Comparison of ENCODE assay signal across 1 cellular context in the genomic region with DNA sequence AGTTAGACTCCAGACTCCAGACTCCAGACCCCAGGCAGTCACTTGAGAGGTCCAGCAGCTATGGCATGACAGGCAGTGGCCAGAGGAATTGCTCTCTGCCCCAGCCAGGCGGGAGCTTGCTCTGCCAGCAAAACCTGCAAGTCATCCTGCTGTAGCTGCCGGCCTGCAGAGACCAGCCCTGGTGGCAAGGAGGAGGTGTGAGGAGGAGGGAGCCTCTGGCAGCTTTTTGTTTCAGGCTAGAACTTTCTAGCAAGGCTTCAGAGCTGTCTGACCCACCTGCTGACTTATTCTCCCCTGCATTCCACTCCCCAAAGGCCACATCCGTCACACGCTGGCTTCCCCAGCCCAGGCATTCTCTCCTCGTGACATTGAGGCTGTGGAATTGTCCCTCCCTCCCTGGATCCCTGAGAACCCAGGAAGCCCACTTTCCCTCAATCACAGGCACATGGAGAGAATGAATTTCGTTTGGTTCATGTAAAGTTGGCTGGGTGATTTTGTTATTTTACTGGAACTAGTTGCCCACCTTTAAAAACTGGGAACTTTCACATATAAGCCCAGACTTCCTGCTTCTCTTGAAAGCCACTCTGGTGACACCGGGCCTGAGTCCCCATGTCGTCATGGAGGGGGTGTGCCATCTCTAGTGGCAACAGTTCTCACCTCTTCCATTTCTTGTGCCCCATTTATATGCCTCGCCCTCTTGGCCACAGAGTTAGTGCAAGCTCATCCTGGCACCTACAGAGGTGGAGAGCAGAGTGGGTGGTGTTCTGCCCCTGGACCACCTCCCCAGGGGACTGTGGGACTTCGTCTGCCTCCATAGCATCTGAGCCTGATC.
TF ChIP-seq lines count a peak whose summit lies in the region.

No MANE protein-coding gene starts in this region.

TF ChIP-seq in K562, 482 proteins besides CTCF, POLR2A, EP300 and RAD21 (continued from another document and continues in another):
- TF ChIP-seq RNF219 (CRISPR knock-in tag; IDR thresholded peaks at IDR 0.05) (no peak), RERE (CRISPR knock-in tag; IDR thresholded peaks at IDR 0.05; ENCODE audit: borderline replicate concordance) (no peak), CBX2 (IDR thresholded peaks at IDR 0.05; ENCODE audit: insufficient read depth, low read length, poor library complexity, severe bottlenecking) (no peak), GTF2B (IDR thresholded peaks at IDR 0.05; ENCODE audit: extremely low read depth, insufficient read length) (no peak), E2F4 (CRISPR knock-in tag; IDR thresholded peaks at IDR 0.05; ENCODE audit: low read depth) (no peak), MED1 (CRISPR knock-in tag; IDR thresholded peaks at IDR 0.05; ENCODE audit: borderline replicate concordance) (no peak), SPI1 (IDR thresholded peaks at IDR 0.05; ENCODE audit: borderline replicate concordance, low read depth, low read length) (no peak), PTTG1 (tag; IDR thresholded peaks at IDR 0.05; ENCODE audit: low read depth) (no peak), BCL6 (CRISPR knock-in tag; IDR thresholded peaks at IDR 0.05) (no peak), ZC3H8 (IDR thresholded peaks at IDR 0.05) (no peak), PML (IDR thresholded peaks at IDR 0.05; ENCODE audit: low read length) (no peak), TEAD1 (CRISPR knock-in tag; IDR thresholded peaks at IDR 0.05) (peak in 1 of 2 experiments; percentile 79; a peak in 1 of 4 replicates), CCAR2 (IDR thresholded peaks at IDR 0.05; ENCODE audit: low read depth, low read length) (no peak), SLC30A9 (CRISPR knock-in tag; IDR thresholded peaks at IDR 0.05) (no peak), ZNF395 (CRISPR knock-in tag; IDR thresholded peaks at IDR 0.05) (peak; percentile 34), POLR3A (IDR thresholded peaks at IDR 0.05; ENCODE audit: borderline replicate concordance, extremely low read depth, insufficient read depth, insufficient read length) (no peak), PYGO2 (tag; IDR thresholded peaks at IDR 0.05) (0 out of 2 replicates have a peak, but pooled peaks have one; percentile 55), ZBTB33 (CRISPR knock-in tag; IDR thresholded peaks at IDR 0.05) (no peak), DACH1 (IDR thresholded peaks at IDR 0.05; ENCODE audit: partially characterized antibody) (no peak), NELFE (IDR thresholded peaks at IDR 0.05; ENCODE audit: insufficient read depth, insufficient read length) (no peak), DMBX1 (CRISPR knock-in tag; IDR thresholded peaks at IDR 0.05; ENCODE audit: borderline replicate concordance) (peak; percentile 83), THRAP3 (IDR thresholded peaks at IDR 0.05; ENCODE audit: borderline replicate concordance) (no peak), ZNF282 (CRISPR knock-in tag; IDR thresholded peaks at IDR 0.05) (no peak), SMAD4 (CRISPR knock-in tag; conservative IDR thresholded peaks at IDR 0.05) (peak; percentile 71), HES1 (IDR thresholded peaks at IDR 0.05; ENCODE audit: low read depth) (no peak), MXD1 (CRISPR knock-in tag; IDR thresholded peaks at IDR 0.05; ENCODE audit: borderline replicate concordance, poor library complexity, severe bottlenecking) (no peak), ZNF436 (CRISPR knock-in tag; IDR thresholded peaks at IDR 0.05) (no peak)
- TF ChIP-seq, protein P1, sequence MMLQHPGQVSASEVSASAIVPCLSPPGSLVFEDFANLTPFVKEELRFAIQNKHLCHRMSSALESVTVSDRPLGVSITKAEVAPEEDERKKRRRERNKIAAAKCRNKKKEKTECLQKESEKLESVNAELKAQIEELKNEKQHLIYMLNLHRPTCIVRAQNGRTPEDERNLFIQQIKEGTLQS (IDR thresholded peaks at IDR 0.05): peak; percentile 34; the same call in 1 of the 2 replicates
- TF ChIP-seq, protein P1 (CRISPR knock-in tag; conservative IDR thresholded peaks at IDR 0.05): no peak; the same call in 1 of the 2 replicates
- TF ChIP-seq, protein P2, sequence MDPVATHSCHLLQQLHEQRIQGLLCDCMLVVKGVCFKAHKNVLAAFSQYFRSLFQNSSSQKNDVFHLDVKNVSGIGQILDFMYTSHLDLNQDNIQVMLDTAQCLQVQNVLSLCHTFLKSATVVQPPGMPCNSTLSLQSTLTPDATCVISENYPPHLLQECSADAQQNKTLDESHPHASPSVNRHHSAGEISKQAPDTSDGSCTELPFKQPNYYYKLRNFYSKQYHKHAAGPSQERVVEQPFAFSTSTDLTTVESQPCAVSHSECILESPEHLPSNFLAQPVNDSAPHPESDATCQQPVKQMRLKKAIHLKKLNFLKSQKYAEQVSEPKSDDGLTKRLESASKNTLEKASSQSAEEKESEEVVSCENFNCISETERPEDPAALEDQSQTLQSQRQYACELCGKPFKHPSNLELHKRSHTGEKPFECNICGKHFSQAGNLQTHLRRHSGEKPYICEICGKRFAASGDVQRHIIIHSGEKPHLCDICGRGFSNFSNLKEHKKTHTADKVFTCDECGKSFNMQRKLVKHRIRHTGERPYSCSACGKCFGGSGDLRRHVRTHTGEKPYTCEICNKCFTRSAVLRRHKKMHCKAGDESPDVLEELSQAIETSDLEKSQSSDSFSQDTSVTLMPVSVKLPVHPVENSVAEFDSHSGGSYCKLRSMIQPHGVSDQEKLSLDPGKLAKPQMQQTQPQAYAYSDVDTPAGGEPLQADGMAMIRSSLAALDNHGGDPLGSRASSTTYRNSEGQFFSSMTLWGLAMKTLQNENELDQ (CRISPR knock-in tag; IDR thresholded peaks at IDR 0.05; ENCODE audit: borderline replicate concordance): no peak
- TF ChIP-seq, protein P3, sequence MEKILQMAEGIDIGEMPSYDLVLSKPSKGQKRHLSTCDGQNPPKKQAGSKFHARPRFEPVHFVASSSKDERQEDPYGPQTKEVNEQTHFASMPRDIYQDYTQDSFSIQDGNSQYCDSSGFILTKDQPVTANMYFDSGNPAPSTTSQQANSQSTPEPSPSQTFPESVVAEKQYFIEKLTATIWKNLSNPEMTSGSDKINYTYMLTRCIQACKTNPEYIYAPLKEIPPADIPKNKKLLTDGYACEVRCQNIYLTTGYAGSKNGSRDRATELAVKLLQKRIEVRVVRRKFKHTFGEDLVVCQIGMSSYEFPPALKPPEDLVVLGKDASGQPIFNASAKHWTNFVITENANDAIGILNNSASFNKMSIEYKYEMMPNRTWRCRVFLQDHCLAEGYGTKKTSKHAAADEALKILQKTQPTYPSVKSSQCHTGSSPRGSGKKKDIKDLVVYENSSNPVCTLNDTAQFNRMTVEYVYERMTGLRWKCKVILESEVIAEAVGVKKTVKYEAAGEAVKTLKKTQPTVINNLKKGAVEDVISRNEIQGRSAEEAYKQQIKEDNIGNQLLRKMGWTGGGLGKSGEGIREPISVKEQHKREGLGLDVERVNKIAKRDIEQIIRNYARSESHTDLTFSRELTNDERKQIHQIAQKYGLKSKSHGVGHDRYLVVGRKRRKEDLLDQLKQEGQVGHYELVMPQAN (IDR thresholded peaks at IDR 0.05; ENCODE audit: borderline replicate concordance): no peak
